In genomic region chr9:132046456-132046855, GRCh38 we compare ENCODE assay signal across 19 cellular contexts.
"Had no signal": no experiment of that assay in that cellular context is flagged by ENCODE, and none has a peak within 500 bp of the region (broad histone marks: within the 10 kb centered on the region; RNA-seq: fewer than 3 reads in every experiment).

No MANE protein-coding gene starts in this region.

- ATAC-seq: activated CD4-positive, alpha-beta T cell treated with anti-CD3 and anti-CD28 coated beads for 36 hours; activated naive CD8-positive, alpha-beta T cell treated with anti-CD3 and anti-CD28 coated beads, Interleukin-2, amount 50 U/mL, for 24 hours; naive thymus-derived CD4-positive, alpha-beta T cell; stimulated activated memory B cell treated with anti-CD40 and anti-IgM and Interleukin-4, amounts not matched to agents 10 μg/mL and 1 μg/mL and 100 μg/mL, for 72 hours had no signal

- H3K4me1 Mint-ChIP-seq: activated CD4-positive, alpha-beta memory T cell treated with anti-CD3 and anti-CD28 coated beads, Interleukin-2, amount 10 ng/mL, durations not matched to agents 7 days and 5 days had no signal

- H3K4me3 Mint-ChIP-seq: activated CD4-positive, alpha-beta memory T cell treated with anti-CD3 and anti-CD28 coated beads, Interleukin-2, amount 10 ng/mL, durations not matched to agents 7 days and 5 days; activated CD4-positive, alpha-beta T cell treated with anti-CD3 and anti-CD28 coated beads for 36 hours; activated naive CD8-positive, alpha-beta T cell treated with anti-CD3 and anti-CD28 coated beads, Interleukin-2, amount 50 U/mL, for 24 hours; mesothelial cell of epicardium; naive thymus-derived CD4-positive, alpha-beta T cell; stimulated activated memory B cell treated with anti-CD40 and anti-IgM and Interleukin-4, amounts not matched to agents 10 μg/mL and 1 μg/mL and 100 μg/mL, for 72 hours had no signal

- H3K9me3 ChIP-seq: neutrophil, right atrium auricular region, spleen had no signal

- H3K27me3 Mint-ChIP-seq: activated CD4-positive, alpha-beta memory T cell treated with anti-CD3 and anti-CD28 coated beads, Interleukin-2, amount 10 ng/mL, durations not matched to agents 7 days and 5 days; activated CD4-positive, alpha-beta T cell treated with anti-CD3 and anti-CD28 coated beads for 36 hours; activated naive CD8-positive, alpha-beta T cell treated with anti-CD3 and anti-CD28 coated beads, Interleukin-2, amount 50 U/mL, for 24 hours; naive thymus-derived CD4-positive, alpha-beta T cell; stimulated activated memory B cell treated with anti-CD40 and anti-IgM and Interleukin-4, amounts not matched to agents 10 μg/mL and 1 μg/mL and 100 μg/mL, for 72 hours had no signal

- H3K36me3 Mint-ChIP-seq: mesothelial cell of epicardium had no signal

- H3K27ac Mint-ChIP-seq: activated CD4-positive, alpha-beta memory T cell treated with anti-CD3 and anti-CD28 coated beads, Interleukin-2, amount 10 ng/mL, durations not matched to agents 7 days and 5 days; activated CD4-positive, alpha-beta T cell treated with anti-CD3 and anti-CD28 coated beads for 36 hours; activated naive CD8-positive, alpha-beta T cell treated with anti-CD3 and anti-CD28 coated beads, Interleukin-2, amount 50 U/mL, for 24 hours; mesothelial cell of epicardium; naive thymus-derived CD4-positive, alpha-beta T cell; stimulated activated memory B cell treated with anti-CD40 and anti-IgM and Interleukin-4, amounts not matched to agents 10 μg/mL and 1 μg/mL and 100 μg/mL, for 72 hours had no signal

- DNase-seq: activated CD4-positive, alpha-beta memory T cell treated with anti-CD3 and anti-CD28 coated beads, Interleukin-2, amount 10 ng/mL, durations not matched to agents 7 days and 5 days; activated CD4-positive, alpha-beta T cell treated with anti-CD3 and anti-CD28 coated beads for 36 hours; activated naive CD4-positive, alpha-beta T cell; activated naive CD8-positive, alpha-beta T cell treated with anti-CD3 and anti-CD28 coated beads, Interleukin-2, amount 50 U/mL, for 24 hours; caudate nucleus; effector CD8-positive, alpha-beta T cell; naive thymus-derived CD4-positive, alpha-beta T cell; spleen; stimulated activated CD4-positive, alpha-beta T cell treated with anti-CD3 and anti-CD28 coated beads, Interleukin-1b, Interleukin-23, amount 100 ng/mL, for 48 hours; substantia nigra; T-helper 1 cell; trophoblast cell; WERI-Rb-1 had no signal

- H3K27me3 ChIP-seq: neutrophil, right atrium auricular region, spleen had no signal

- H3K9me3 Mint-ChIP-seq: activated CD4-positive, alpha-beta memory T cell treated with anti-CD3 and anti-CD28 coated beads, Interleukin-2, amount 10 ng/mL, durations not matched to agents 7 days and 5 days; activated naive CD8-positive, alpha-beta T cell treated with anti-CD3 and anti-CD28 coated beads, Interleukin-2, amount 50 U/mL, for 24 hours; mesothelial cell of epicardium; naive thymus-derived CD4-positive, alpha-beta T cell; stimulated activated memory B cell treated with anti-CD40 and anti-IgM and Interleukin-4, amounts not matched to agents 10 μg/mL and 1 μg/mL and 100 μg/mL, for 72 hours had no signal

- H3K36me3 ChIP-seq: right atrium auricular region, WERI-Rb-1 had no signal

- H3K27ac ChIP-seq: coronary artery, epithelial cell of prostate, neutrophil, right atrium auricular region, spleen, WERI-Rb-1 had no signal

- H3K4me3 ChIP-seq: coronary artery, right atrium auricular region, spleen had no signal
